Comparison of ENCODE assay signal across 10 cellular contexts in the genomic region with DNA sequence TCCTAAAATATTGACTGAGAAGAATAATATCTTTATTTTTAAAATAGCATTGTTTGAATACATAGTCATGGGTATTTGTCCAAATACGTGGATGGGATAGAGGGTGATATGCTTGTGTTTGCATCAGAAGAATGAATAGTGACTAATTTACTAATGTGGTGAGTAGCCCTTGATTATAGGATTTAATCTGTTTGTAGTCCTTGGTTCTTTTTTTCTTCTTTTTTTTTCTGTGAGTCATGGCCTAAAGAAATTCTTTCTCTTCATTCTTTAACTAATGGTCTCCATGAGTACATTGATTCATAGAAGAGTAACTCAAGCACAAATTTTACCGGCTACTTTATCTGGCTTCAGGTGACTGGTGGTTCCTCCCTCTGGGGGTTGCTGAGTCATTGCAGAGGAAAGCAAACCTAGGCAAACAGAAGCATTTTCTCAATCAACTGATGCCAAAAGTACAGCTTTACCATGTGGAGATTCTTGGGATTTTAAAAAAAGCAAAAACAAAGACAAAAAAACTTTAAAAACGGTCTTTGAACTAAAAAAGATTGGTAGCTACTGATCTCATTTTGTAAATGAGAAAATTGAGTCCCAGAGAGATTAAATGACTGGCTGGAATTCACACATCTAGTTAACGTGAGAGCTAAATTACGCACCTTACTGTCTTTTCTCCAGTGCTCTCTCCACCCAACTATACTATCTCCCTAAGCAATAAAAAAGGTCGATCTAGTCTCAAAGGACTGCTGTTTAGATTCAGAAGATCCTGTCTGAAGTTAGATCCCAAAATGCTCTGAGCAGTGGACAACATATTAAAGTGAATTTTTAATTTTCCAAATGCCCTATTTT. TPM values are rescaled to one million over a fixed set of nuclear protein-coding genes. Genes with fewer than 3 reads are reported as not detected.
DNase-seq lines count a peak whose midpoint lies in the region; ATAC-seq, FAIRE-seq and TF ChIP-seq lines count a peak whose summit lies in the region.
"Had no signal": no experiment of that assay in that cellular context is flagged by ENCODE, and none has a peak within 500 bp of the region (broad histone marks: within the 10 kb centered on the region; RNA-seq: fewer than 3 reads in every experiment).

No MANE protein-coding gene starts in this region.

- TSS peak; percentile 58 for BruUV-seq in PC-3 (replicated peaks; lab: Mats Ljungman, UMichigan)

- no peaks in the 10 kb centered on the region for H3K27me3 ChIP-seq in PC-3 (ENCODE audit: low read length)

- H3K36me3 ChIP-seq in PC-3 (ENCODE audit: low read depth, low read length): no peaks in the 10 kb centered on the region

- CTCF ChIA-PET in PC-3 (lab: Charles Lee): interaction anchor here (0.5 to 0.6 kb wide), 2 partner anchors 98 to 662 kb away, joined by 3 to 4 read pairs; no protein-coding TSS in a partner anchor

- peak overlapping the region; percentile 96 for H3K27ac Mint-ChIP-seq in progenitor cell of endocrine pancreas
- H3K27ac Mint-ChIP-seq: activated CD4-positive, alpha-beta T cell treated with anti-CD3 and anti-CD28 coated beads, Interleukin-2, amount 10 ng/mL, durations not matched to agents 7 days and 5 days had no signal

- POLR2A ChIA-PET in PC-3 (lab: Charles Lee; ENCODE audit: unreplicated experiment): no interaction called here

- peaks cover 18% of the 10 kb centered on the region for H3K4me1 Mint-ChIP-seq in progenitor cell of endocrine pancreas (ENCODE audit: low read depth)
- H3K4me1 Mint-ChIP-seq: activated CD4-positive, alpha-beta T cell treated with anti-CD3 and anti-CD28 coated beads, Interleukin-2, amount 10 ng/mL, durations not matched to agents 7 days and 5 days; central memory CD8-positive, alpha-beta T cell had no signal

- TF ChIP-seq POLR2A in H54 (IDR thresholded peaks at IDR 0.05; ENCODE audit: low read depth, low read length): no peak

- H3K4me1 ChIP-seq in PC-3 (ENCODE audit: insufficient read depth, low read length): peaks cover 37% of the 10 kb centered on the region

- peak overlapping the region; percentile 96 for H3K27ac ChIP-seq in PC-3 (ENCODE audit: low read length)

- H3F3A ChIP-seq in PC-3 (ENCODE audit: low read length, unreplicated experiment): no peaks in the 10 kb centered on the region

- H3K4me3 Mint-ChIP-seq in progenitor cell of endocrine pancreas (ENCODE audit: low read depth): no peak overlapping the region
- H3K4me3 Mint-ChIP-seq: activated CD4-positive, alpha-beta T cell treated with anti-CD3 and anti-CD28 coated beads, Interleukin-2, amount 10 ng/mL, durations not matched to agents 7 days and 5 days; central memory CD8-positive, alpha-beta T cell had no signal

- no peaks in the 10 kb centered on the region for H3K79me2 ChIP-seq in PC-3 (ENCODE audit: low read length)

- TF ChIP-seq CTCF in PC-3 (conservative IDR thresholded peaks at IDR 0.05; ENCODE audit: low read depth, low read length): no peak
- TF ChIP-seq CTCF in progenitor cell of endocrine pancreas (IDR thresholded peaks at IDR 0.05; ENCODE audit: unreplicated experiment): no peak

- no peaks in the 10 kb centered on the region for H3K9me3 Mint-ChIP-seq in progenitor cell of endocrine pancreas (ENCODE audit: low read depth)
- H3K9me3 Mint-ChIP-seq: central memory CD8-positive, alpha-beta T cell had no signal

- H3K4me3 ChIP-seq in PC-3 (ENCODE audit: low read length): no peak overlapping the region

- H3K36me3 Mint-ChIP-seq in progenitor cell of endocrine pancreas (ENCODE audit: insufficient read depth): no peaks in the 10 kb centered on the region

- intact Hi-C loops in PC-3 (cut with micrococcal nuclease): loop anchor here (1.0 to 10.0 kb wide), 3 partner anchors 20 to 213 kb away; no protein-coding TSS in a partner anchor

- FAIRE-seq in H54 (lab: Jason Lieb, UNC): peak; percentile 95

- H3K9ac ChIP-seq in PC-3 (ENCODE audit: low read length): peak overlapping the region; percentile 77

- ATAC-seq in PC-3 (peak; percentile 97), GM18867 (IDR thresholded peaks at IDR 0.05; ENCODE audit: unreplicated experiment) (no peak)

- H3K27me3 Mint-ChIP-seq in progenitor cell of endocrine pancreas: no peaks in the 10 kb centered on the region
- H3K27me3 Mint-ChIP-seq: activated CD4-positive, alpha-beta T cell treated with anti-CD3 and anti-CD28 coated beads, Interleukin-2, amount 10 ng/mL, durations not matched to agents 7 days and 5 days had no signal

- peak; percentile 21 for DNase-seq in H54 (ENCODE audit: insufficient read length, low spot score)
- DNase-seq in PC-3: peak; percentile 97
- DNase-seq in fibroblast of gingiva (ENCODE audit: low read depth): peak; percentile 28
- no peak for DNase-seq in progenitor cell of endocrine pancreas (ENCODE audit: low spot score, unreplicated experiment)
- no peak for DNase-seq in activated CD8-positive, alpha-beta memory T cell treated with anti-CD3 and anti-CD28 coated beads, Interleukin-2, amount 50 U/mL, for 4 hours
- DNase-seq in NCI-H524 treated with DMSO at 0.1 percent for 48 hours (lab: John Stamatoyannopoulos, UW): no peak
- DNase-seq: activated CD4-positive, alpha-beta T cell treated with anti-CD3 and anti-CD28 coated beads, Interleukin-2, amount 10 ng/mL, durations not matched to agents 7 days and 5 days; NCI-H526 treated with DMSO at 0.1 percent for 48 hours had no signal

- H2AFZ ChIP-seq in PC-3 (ENCODE audit: low read length): peak overlapping the region; percentile 73

- H3K9me3 ChIP-seq in PC-3 (ENCODE audit: low read length): no peaks in the 10 kb centered on the region

- peak overlapping the region; percentile 73 for H3K4me2 ChIP-seq in PC-3 (ENCODE audit: low read length)

- H3K9me2 ChIP-seq in PC-3 (replicated peaks; ENCODE audit: low read length): no peaks in the 10 kb centered on the region

- H4K20me1 ChIP-seq in PC-3 (ENCODE audit: low read length): no peaks in the 10 kb centered on the region

RNA-seq across cellular contexts. Expression of gene AK5, which starts 40.5 kb away (rescaled TPM):
- total RNA-seq in PC-3 (2014; rRNA removed) (3.4 and 3.8 TPM in 2 replicates), progenitor cell of endocrine pancreas (4.0 and 4.4 TPM in 2 replicates)

Comparison
In these comparisons a context has a peak if more than half of its experiments do, and no peak if none do; other contexts are left out.
1. DNase-seq: peak in H54 (single experiment), PC-3 (single experiment) and fibroblast of gingiva (single experiment); none in progenitor cell of endocrine pancreas (single experiment), activated CD8-positive, alpha-beta memory T cell treated with anti-CD3 and anti-CD28 coated beads, Interleukin-2, amount 50 U/mL, for 4 hours (single experiment) and NCI-H524 treated with DMSO at 0.1 percent for 48 hours (single experiment).